Comparison of ENCODE assay signal across 9 cellular contexts in genomic region chr20:25288291-25289181, GRCh38. TPM values are rescaled to one million over a fixed set of nuclear protein-coding genes. Genes with fewer than 3 reads are reported as not detected.
A peak's percentile ranks its signal among the peaks of the same experiment; 100 is the strongest.
DNase-seq lines count a peak whose midpoint lies in the region; ATAC-seq and TF ChIP-seq lines count a peak whose summit lies in the region.
"Had no signal": no experiment of that assay in that cellular context is flagged by ENCODE, and none has a peak within 500 bp of the region (broad histone marks: within the 10 kb centered on the region; RNA-seq: fewer than 3 reads in every experiment).

No MANE protein-coding gene starts in this region.

- H3K36me3 Mint-ChIP-seq in activated naive CD4-positive, alpha-beta T cell treated with anti-CD3 and anti-CD28 coated beads, Interleukin-2, amount 50 U/mL, for 72 hours = peaks cover 0 to 6% of the 10 kb centered on the region in 2 donors

- no peak for TF ChIP-seq CTCF in BE2C (IDR thresholded peaks at IDR 0.05; ENCODE audit: low read depth, low read length)

- TF ChIP-seq POLR2A in erythroblast (IDR thresholded peaks at IDR 0.05; ENCODE audit: low read length) = no peak

- peak; percentile 82 for ATAC-seq in HG03039 (IDR thresholded peaks at IDR 0.05; ENCODE audit: unreplicated experiment)
- peak; percentile 60 to 82 for ATAC-seq in activated naive CD4-positive, alpha-beta T cell treated with anti-CD3 and anti-CD28 coated beads, Interleukin-2, amount 50 U/mL, for 72 hours

- peaks cover 73% of the 10 kb centered on the region for H3K36me3 ChIP-seq in BE2C

- no peaks in the 10 kb centered on the region for H3K9me3 ChIP-seq in BE2C
- H3K9me3 ChIP-seq: BLaER1 treated with 17β-estradiol and CSF1 and Interleukin-3, amounts not matched to agents 10 nM and 100 nM had no signal

- peak; percentile 4 for DNase-seq in BE2C
- peak; percentile 61 for DNase-seq in GM19240 (ENCODE audit: insufficient read length, low spot score)
- DNase-seq in activated naive CD4-positive, alpha-beta T cell treated with anti-CD3 and anti-CD28 coated beads, Interleukin-2, amount 50 U/mL, for 72 hours (ENCODE audit: low spot score in 2 of 2) = no peak
- DNase-seq in NCI-H187 treated with DMSO at 0.1 percent for 48 hours (lab: John Stamatoyannopoulos, UW) = no peak
- no peak for DNase-seq in erythroblast (lab: John Stamatoyannopoulos, UW)
- no peak for DNase-seq in activated gamma-delta T cell treated with Interleukin-2 at 50 U/mL for 16 hours
- no peak for DNase-seq in ureter (ENCODE audit: low spot score)

- peak overlapping the region; percentile 79 to 82 for H3K27ac Mint-ChIP-seq in activated naive CD4-positive, alpha-beta T cell treated with anti-CD3 and anti-CD28 coated beads, Interleukin-2, amount 50 U/mL, for 72 hours

- no peaks in the 10 kb centered on the region for H3K27me3 ChIP-seq in BE2C
- H3K27me3 ChIP-seq: BLaER1 treated with 17β-estradiol and CSF1 and Interleukin-3, amounts not matched to agents 10 nM and 100 nM had no signal

- no peak overlapping the region for H3K4me3 ChIP-seq in BE2C (ENCODE audit: low read depth, low read length)
- H3K4me3 ChIP-seq: BLaER1 treated with 17β-estradiol and CSF1 and Interleukin-3, amounts not matched to agents 10 nM and 100 nM had no signal

- peaks cover 8% of the 10 kb centered on the region for H3K4me1 ChIP-seq in BE2C

- no peaks in the 10 kb centered on the region for H3K9me3 Mint-ChIP-seq in activated naive CD4-positive, alpha-beta T cell treated with anti-CD3 and anti-CD28 coated beads, Interleukin-2, amount 50 U/mL, for 72 hours

RNA-seq across cellular contexts. Expression of gene PYGB, which starts 40.7 kb away (rescaled TPM):
- polyA plus RNA-seq in BE2C (2012; ENCODE audit: insufficient read depth, insufficient read length, low read depth) = 58.6 TPM
- 10 to 100 TPM; 19.1 to 30.8 TPM for total RNA-seq in activated naive CD4-positive, alpha-beta T cell treated with anti-CD3 and anti-CD28 coated beads, Interleukin-2, amount 50 U/mL, for 72 hours
- total RNA-seq in ureter = 109 TPM

Comparison
In these comparisons a context has a peak if more than half of its experiments do, and no peak if none do; other contexts are left out.
1. DNase-seq: peak in BE2C (single experiment) and GM19240 (single experiment); none in activated naive CD4-positive, alpha-beta T cell treated with anti-CD3 and anti-CD28 coated beads, Interleukin-2, amount 50 U/mL, for 72 hours (0 of 2), NCI-H187 treated with DMSO at 0.1 percent for 48 hours (single experiment), erythroblast (0 of 2), activated gamma-delta T cell treated with Interleukin-2 at 50 U/mL for 16 hours (single experiment) and ureter (single experiment).